Comparison of ENCODE assay signal across 19 cellular contexts in the genomic region with DNA sequence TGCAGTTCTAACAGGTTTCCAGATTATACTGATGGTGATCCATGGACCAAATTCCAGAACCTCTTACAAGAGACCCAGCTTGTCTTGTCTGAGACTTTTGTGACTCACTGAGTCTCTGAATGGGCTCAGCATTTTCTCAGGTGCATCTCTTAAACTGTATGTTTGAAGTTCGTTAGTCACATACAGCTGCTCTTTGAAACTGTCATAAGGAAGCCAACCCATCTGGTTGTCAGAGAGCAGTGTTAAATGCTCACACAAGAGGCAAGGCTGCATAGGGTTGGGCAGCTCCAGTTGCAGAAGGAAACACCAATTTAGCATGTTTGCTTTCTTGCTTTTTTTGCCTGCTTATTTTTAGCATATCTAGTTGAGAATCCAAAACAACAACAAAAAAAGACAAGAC. TPM values are rescaled to one million over a fixed set of nuclear protein-coding genes. Genes with fewer than 3 reads are reported as not detected.
DNase-seq lines count a peak whose midpoint lies in the region; ATAC-seq and TF ChIP-seq lines count a peak whose summit lies in the region.
"Had no signal": no experiment of that assay in that cellular context is flagged by ENCODE, and none has a peak within 500 bp of the region (broad histone marks: within the 10 kb centered on the region; RNA-seq: fewer than 3 reads in every experiment).

No MANE protein-coding gene starts in this region.

- no peak overlapping the region; the same call in 1 of the 2 replicates for H3K4me3 ChIP-seq in MM.1S (ENCODE audit: low read length)
- H3K4me3 ChIP-seq: SJCRH30 had no signal

- no peaks in the 10 kb centered on the region for H3K9me2 ChIP-seq in MM.1S (replicated peaks; ENCODE audit: insufficient read depth, low read length)

- H3K9ac ChIP-seq in MM.1S (ENCODE audit: low read length) = no peak overlapping the region

- ATAC-seq in activated T-cell treated with anti-CD3 and anti-CD28 coated beads, Interleukin-2, amount 50 U/mL, for 72 hours (replicated peaks in 1 of 2) = peak; percentile 55 to 70
- ATAC-seq in T-cell (replicated peaks in 1 of 4) (peak in 3 of 4 experiments; percentile 27 to 46 (median 35)), HG03175 (IDR thresholded peaks at IDR 0.05; ENCODE audit: unreplicated experiment) (no peak), GM18505 (IDR thresholded peaks at IDR 0.05; ENCODE audit: unreplicated experiment) (no peak)

- TF ChIP-seq POLR2A in GM18505 (IDR thresholded peaks at IDR 0.05; ENCODE audit: borderline replicate concordance, extremely low read depth, insufficient read depth, insufficient read length) = no peak

- no peaks in the 10 kb centered on the region for H3K9me3 ChIP-seq in MM.1S (replicated peaks; ENCODE audit: insufficient read depth, low read length)
- H3K9me3 ChIP-seq: A549, SJCRH30 had no signal

- POLR2A ChIA-PET in T-cell (lab: Charles Lee) = no interaction called here

- peak overlapping the region; percentile 20; the same call in 1 of the 2 replicates for H3K27ac ChIP-seq in MM.1S (ENCODE audit: low read length)
- H3K27ac ChIP-seq: HL-60, SJCRH30 had no signal

- CTCF ChIA-PET in T-cell (lab: Charles Lee) = no interaction called here

- no peaks in the 10 kb centered on the region for H3K79me2 ChIP-seq in MM.1S (ENCODE audit: low read length)

- H2AFZ ChIP-seq in MM.1S (ENCODE audit: low read length) = peak overlapping the region; percentile 56; the same call in 1 of the 2 replicates

- peaks cover 2 to 7% of the 10 kb centered on the region in 2 donors for H3K36me3 Mint-ChIP-seq in activated T-cell treated with anti-CD3 and anti-CD28 coated beads, Interleukin-2, amount 50 U/mL, for 72 hours (ENCODE audit: insufficient read depth in 2 of 2)
- no peaks in the 10 kb centered on the region for H3K36me3 Mint-ChIP-seq in T-cell
- H3K36me3 Mint-ChIP-seq: IgD-negative memory B cell had no signal

- H3K36me3 ChIP-seq in MM.1S (replicated peaks; ENCODE audit: insufficient read depth, low read length) = no peaks in the 10 kb centered on the region
- H3K36me3 ChIP-seq: SJCRH30 had no signal

- no peak for TF ChIP-seq CTCF in MM.1S (IDR thresholded peaks at IDR 0.05; ENCODE audit: low read length)

- no peak overlapping the region for H3K27ac Mint-ChIP-seq in activated T-cell treated with anti-CD3 and anti-CD28 coated beads, Interleukin-2, amount 50 U/mL, for 72 hours
- H3K27ac Mint-ChIP-seq in T-cell = no peak overlapping the region
- H3K27ac Mint-ChIP-seq: CD8-positive, alpha-beta memory T cell; HFFc6; IgD-negative memory B cell had no signal

- no peak overlapping the region for H3K4me3 Mint-ChIP-seq in activated T-cell treated with anti-CD3 and anti-CD28 coated beads, Interleukin-2, amount 50 U/mL, for 72 hours
- no peak overlapping the region for H3K4me3 Mint-ChIP-seq in T-cell
- H3K4me3 Mint-ChIP-seq: CD8-positive, alpha-beta memory T cell; HFFc6; IgD-negative memory B cell had no signal

- H3K9me3 Mint-ChIP-seq in activated T-cell treated with anti-CD3 and anti-CD28 coated beads, Interleukin-2, amount 50 U/mL, for 72 hours = no peaks in the 10 kb centered on the region
- H3K9me3 Mint-ChIP-seq in T-cell = peaks cover 0 to 4% (median 0%) of the 10 kb centered on the region in 3 donors
- H3K9me3 Mint-ChIP-seq: HFFc6 had no signal

- H3K27me3 ChIP-seq in MM.1S (replicated peaks; ENCODE audit: insufficient read depth, low read length) = no peaks in the 10 kb centered on the region
- H3K27me3 ChIP-seq: SJCRH30 had no signal

- H3K4me1 Mint-ChIP-seq in activated T-cell treated with anti-CD3 and anti-CD28 coated beads, Interleukin-2, amount 50 U/mL, for 72 hours (ENCODE audit: low read depth) = peaks cover 16% of the 10 kb centered on the region
- H3K4me1 Mint-ChIP-seq in T-cell = peaks cover 10 to 22% (median 11%) of the 10 kb centered on the region in 3 donors

- H3F3A ChIP-seq in MM.1S (ENCODE audit: insufficient read depth, low read length) = no peaks in the 10 kb centered on the region; the same call in 1 of the 2 replicates

- peak overlapping the region; percentile 30; the same call in 1 of the 2 replicates for H3K4me2 ChIP-seq in MM.1S (ENCODE audit: low read depth, low read length)

- peaks cover 16% of the 10 kb centered on the region for H3K4me1 ChIP-seq in MM.1S (ENCODE audit: low read length)
- H3K4me1 ChIP-seq: SJCRH30 had no signal

- peaks cover 7% of the 10 kb centered on the region for H3K27me3 Mint-ChIP-seq in activated T-cell treated with anti-CD3 and anti-CD28 coated beads, Interleukin-2, amount 50 U/mL, for 72 hours (ENCODE audit: low read depth)
- H3K27me3 Mint-ChIP-seq in T-cell = peaks cover 0 to 20% of the 10 kb centered on the region in 2 donors

- H4K20me1 ChIP-seq in MM.1S (ENCODE audit: insufficient read depth, low read length) = no peaks in the 10 kb centered on the region

- no peak for DNase-seq in activated T-cell treated with anti-CD3 and anti-CD28 coated beads, Interleukin-2, amount 50 U/mL, for 72 hours
- DNase-seq in activated T-cell treated with anti-CD3 and anti-CD28 coated beads, Interleukin-2, amount 50 U/mL, for 48 hours = no peak
- peak; percentile 55 for DNase-seq in MM.1S
- no peak for DNase-seq in T-cell
- no peak for DNase-seq in NCI-H1694 (lab: John Stamatoyannopoulos, UW)
- DNase-seq: C1 segment of cervical spinal cord; CD8-positive, alpha-beta memory T cell; H7; HFFc6; NCI-H187; NCI-H2227 treated with DMSO at 0.1 percent for 48 hours; NCI-H510A treated with DMSO at 0.1 percent for 48 hours; NCI-H82; SJCRH30 had no signal

RNA-seq across cellular contexts. Expression of a gene that starts 47.1 kb away (rescaled TPM):
- 10 to 100 TPM; 50.7 to 51.1 TPM for total RNA-seq in activated T-cell treated with anti-CD3 and anti-CD28 coated beads, Interleukin-2, amount 50 U/mL, for 72 hours
- total RNA-seq in T-cell = 10 to 100 TPM; 27.2 to 91.7 (median 86.9) TPM

Comparison
In these comparisons a context has a peak if more than half of its experiments do, and no peak if none do; other contexts are left out.
1. ATAC-seq: peak in activated T-cell treated with anti-CD3 and anti-CD28 coated beads, Interleukin-2, amount 50 U/mL, for 72 hours (2 of 2) and T-cell (3 of 4); none in HG03175 (single experiment) and GM18505 (single experiment).